Comparison of ENCODE assay signal across 19 cellular contexts in genomic region chr4:151573474-151573873, GRCh38.
"Had no signal": no experiment of that assay in that cellular context is flagged by ENCODE, and none has a peak within 500 bp of the region (broad histone marks: within the 10 kb centered on the region; RNA-seq: fewer than 3 reads in every experiment).

No MANE protein-coding gene starts in this region.

- H3K79me2 ChIP-seq: parathyroid adenoma had no signal

- H3K9me3 ChIP-seq: adrenal gland, neutrophil, sigmoid colon, tibial artery, vagina had no signal

- H2AFZ ChIP-seq: parathyroid adenoma had no signal

- H3K27me3 Mint-ChIP-seq: activated CD4-positive, alpha-beta T cell treated with anti-CD3 and anti-CD28 coated beads, Interleukin-2, amount 10 ng/mL, durations not matched to agents 7 days and 5 days had no signal

- H3K27ac ChIP-seq: adrenal gland, cardiac muscle cell, dorsolateral prefrontal cortex, neutrophil, parathyroid adenoma, sigmoid colon, tibial artery, vagina had no signal

- H3K27me3 ChIP-seq: adrenal gland, cardiac muscle cell, dorsolateral prefrontal cortex, sigmoid colon, tibial artery, vagina had no signal

- H3K27ac Mint-ChIP-seq: activated CD4-positive, alpha-beta T cell treated with anti-CD3 and anti-CD28 coated beads, Interleukin-2, amount 10 ng/mL, durations not matched to agents 7 days and 5 days; activated naive CD4-positive, alpha-beta T cell treated with anti-CD3 and anti-CD28 coated beads, Interleukin-2, amount 50 U/mL, for 72 hours; natural killer cell; T-helper 1 cell treated with Interleukin-12 subunit alpha and Interleukin-12 subunit beta and Interleukin-4 antibody, amounts not matched to agents 30 μg/mL and 1 μg/mL, for 36 hours had no signal

- H3K36me3 Mint-ChIP-seq: activated naive CD4-positive, alpha-beta T cell treated with anti-CD3 and anti-CD28 coated beads, Interleukin-2, amount 50 U/mL, for 72 hours; natural killer cell had no signal

- ATAC-seq: activated CD4-positive, CD25-positive, alpha-beta regulatory T cell treated with anti-CD3 and anti-CD28 coated beads, Interleukin-2, amount 50 U/mL, for 24 hours; activated naive CD4-positive, alpha-beta T cell treated with anti-CD3 and anti-CD28 coated beads, Interleukin-2, amount 50 U/mL, for 72 hours; natural killer cell had no signal

- H3K4me3 ChIP-seq: adrenal gland, cardiac muscle cell, dorsolateral prefrontal cortex, sigmoid colon, tibial artery, vagina had no signal

- DNase-seq: activated CD4-positive, alpha-beta T cell treated with anti-CD3 and anti-CD28 coated beads, Interleukin-2, amount 10 ng/mL, durations not matched to agents 7 days and 5 days; activated CD8-positive, alpha-beta memory T cell treated with anti-CD3 and anti-CD28 coated beads, Interleukin-2, amount 50 U/mL, for 48 hours; activated gamma-delta T cell; adrenal gland; dorsolateral prefrontal cortex; erythroblast; natural killer cell; sigmoid colon; stimulated activated CD4-positive, alpha-beta T cell treated with anti-CD3 and anti-CD28 coated beads, Interleukin-12 subunit alpha, Interleukin-12 subunit beta, amount 100 ng/mL, for 4 hours; stimulated activated CD4-positive, alpha-beta T cell treated with anti-CD3 and anti-CD28 coated beads, Interleukin-1b, Interleukin-23, amount 100 ng/mL, for 48 hours; stimulated activated naive CD4-positive, alpha-beta T cell treated with Interleukin-2 at 50 U/mL for 16 hours; tibial artery had no signal

- H3K36me3 ChIP-seq: adrenal gland, cardiac muscle cell, neutrophil, sigmoid colon, vagina had no signal

- H3K9me3 Mint-ChIP-seq: activated CD4-positive, alpha-beta T cell treated with anti-CD3 and anti-CD28 coated beads, Interleukin-2, amount 10 ng/mL, durations not matched to agents 7 days and 5 days; activated naive CD4-positive, alpha-beta T cell treated with anti-CD3 and anti-CD28 coated beads, Interleukin-2, amount 50 U/mL, for 72 hours; natural killer cell; T-helper 1 cell treated with Interleukin-12 subunit alpha and Interleukin-12 subunit beta and Interleukin-4 antibody, amounts not matched to agents 30 μg/mL and 1 μg/mL, for 36 hours had no signal

- H3K4me1 ChIP-seq: adrenal gland, parathyroid adenoma, sigmoid colon, tibial artery had no signal

- H3K4me3 Mint-ChIP-seq: activated CD4-positive, alpha-beta T cell treated with anti-CD3 and anti-CD28 coated beads, Interleukin-2, amount 10 ng/mL, durations not matched to agents 7 days and 5 days; natural killer cell; T-helper 1 cell treated with Interleukin-12 subunit alpha and Interleukin-12 subunit beta and Interleukin-4 antibody, amounts not matched to agents 30 μg/mL and 1 μg/mL, for 36 hours had no signal

- H3K4me1 Mint-ChIP-seq: activated CD4-positive, alpha-beta T cell treated with anti-CD3 and anti-CD28 coated beads, Interleukin-2, amount 10 ng/mL, durations not matched to agents 7 days and 5 days; natural killer cell had no signal

- H3K9ac ChIP-seq: parathyroid adenoma had no signal
